ENCODE assay signal across 8 cellular contexts in the genomic region with DNA sequence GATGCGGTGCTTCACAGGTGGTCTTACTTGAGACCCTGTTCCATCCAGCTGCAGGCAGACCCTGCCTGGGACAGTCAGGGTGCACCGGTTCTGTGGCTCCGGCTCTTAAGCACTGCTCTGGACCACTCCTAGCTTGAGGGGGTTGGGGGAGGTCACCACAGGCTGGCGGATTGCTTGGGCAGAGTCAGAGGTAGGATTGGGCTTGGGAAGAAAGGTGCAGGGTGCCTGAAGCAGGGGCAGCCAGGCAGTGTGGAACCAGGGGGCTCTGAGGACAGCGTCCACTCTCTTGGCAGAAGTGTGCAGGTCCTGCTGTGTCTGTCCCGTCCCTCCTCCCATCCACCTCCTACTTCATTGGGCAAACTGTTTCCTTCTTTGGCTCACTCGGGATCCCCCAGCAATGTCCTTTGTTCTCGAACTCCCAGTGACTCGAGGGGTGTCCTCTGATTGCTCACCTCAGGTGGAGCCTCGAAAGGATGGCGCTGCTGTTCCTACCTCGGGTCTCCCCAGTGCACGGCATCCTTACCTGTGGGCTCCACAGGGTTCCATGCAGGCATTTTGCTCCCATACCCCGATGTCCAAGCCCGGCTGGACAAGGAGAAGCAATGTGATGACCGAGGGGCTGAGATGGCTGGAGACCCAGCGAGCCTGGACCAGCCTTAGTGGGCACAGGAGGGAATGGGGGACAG. TPM values are rescaled to one million over a fixed set of nuclear protein-coding genes. Genes with fewer than 3 reads are reported as not detected.
DNase-seq lines count a peak whose midpoint lies in the region; ATAC-seq, FAIRE-seq and TF ChIP-seq lines count a peak whose summit lies in the region.

No MANE protein-coding gene starts in this region.

- H4K20me1 ChIP-seq in PC-3 (ENCODE audit: low read length) (peaks cover 32% of the 10 kb centered on the region), endothelial cell of umbilical vein (replicated peaks; ENCODE audit: control insufficient read depth, extremely low read depth, insufficient read depth, low read length) (no peaks in the 10 kb centered on the region), osteoblast (ENCODE audit: insufficient read depth, low read length) (peaks cover 40% of the 10 kb centered on the region)

- no peak for ATAC-seq in CD8-positive, alpha-beta T cell
- ATAC-seq in PC-3 = no peak
- ATAC-seq in HG03342 (IDR thresholded peaks at IDR 0.05; ENCODE audit: unreplicated experiment) = no peak

- no peak overlapping the region for H3K27ac Mint-ChIP-seq in CD8-positive, alpha-beta T cell

- CTCF ChIA-PET in CD8-positive, alpha-beta T cell (lab: Charles Lee) = no interaction called here
- CTCF ChIA-PET in PC-3 (lab: Charles Lee) (interaction anchor here (0.5 kb wide), 1 partner anchor 8 kb away, joined by 4 read pairs; no protein-coding TSS in a partner anchor), endothelial cell of umbilical vein (lab: Charles Lee) (interaction anchor here (1.6 kb wide), 2 partner anchors 8 to 69 kb away, joined by 6 read pairs; a partner anchor contains a TSS)

- DNase-seq in CD8-positive, alpha-beta T cell = no peak
- DNase-seq in PC-3 (no peak), endothelial cell of umbilical vein (ENCODE audit: low read depth, low spot score) (no peak), osteoblast (ENCODE audit: insufficient read length, low spot score, missing footprints) (peak; percentile 44), hypothalamus (lab: John Stamatoyannopoulos, UW) (no peak), NCI-H2107 (lab: John Stamatoyannopoulos, UW) (no peak), NCI-H187 (lab: John Stamatoyannopoulos, UW) (no peak)

- H3K4me1 ChIP-seq in CD8-positive, alpha-beta T cell (ENCODE audit: insufficient read depth, low read length) = peaks cover 16% of the 10 kb centered on the region
- H3K4me1 ChIP-seq in PC-3 (ENCODE audit: insufficient read depth, low read length) (peaks cover 45% of the 10 kb centered on the region), endothelial cell of umbilical vein (ENCODE audit: control insufficient read depth, extremely low read depth, insufficient read depth, low read length) (peaks cover 17% of the 10 kb centered on the region), osteoblast (ENCODE audit: insufficient read depth, low read length) (peaks cover 27% of the 10 kb centered on the region)

- H3F3A ChIP-seq in PC-3 (ENCODE audit: low read length, unreplicated experiment) = peaks cover 6% of the 10 kb centered on the region

- POLR2A ChIA-PET in CD8-positive, alpha-beta T cell (lab: Charles Lee) = interaction anchor here (2.1 kb wide), 1 partner anchor 8 kb away, joined by 10 read pairs; no protein-coding TSS in a partner anchor
- POLR2A ChIA-PET in PC-3 (lab: Charles Lee; ENCODE audit: unreplicated experiment) = no interaction called here
- POLR2A ChIA-PET in endothelial cell of umbilical vein (lab: Charles Lee) = no interaction called here

- H3K27me3 Mint-ChIP-seq in CD8-positive, alpha-beta T cell (ENCODE audit: low read depth) = no peaks in the 10 kb centered on the region

- dilution Hi-C loops in endothelial cell of umbilical vein (cut with MboI; ENCODE audit: extremely low pct_ligation_motif_present, low sequenced_read_pairs) = no loop called here

- H2AFZ ChIP-seq in PC-3 (ENCODE audit: low read length) = no peak overlapping the region
- no peak overlapping the region for H2AFZ ChIP-seq in endothelial cell of umbilical vein (ENCODE audit: low read depth, low read length)
- no peak overlapping the region for H2AFZ ChIP-seq in osteoblast (ENCODE audit: low read length)

- H3K36me3 ChIP-seq in CD8-positive, alpha-beta T cell (ENCODE audit: insufficient read depth, low read length) = no peaks in the 10 kb centered on the region
- H3K36me3 ChIP-seq in PC-3 (ENCODE audit: low read depth, low read length) (peaks cover 18% of the 10 kb centered on the region; the same call in 1 of the 2 replicates), endothelial cell of umbilical vein (ENCODE audit: control insufficient read depth in 2 of 2, extremely low read depth in 1 of 2, insufficient read depth in 2 of 2, low read length in 2 of 2) (no peaks in the 10 kb centered on the region), osteoblast (ENCODE audit: insufficient read depth, low read length) (peaks cover 18% of the 10 kb centered on the region)

- no peak for TF ChIP-seq CTCF in CD8-positive, alpha-beta T cell (IDR thresholded peaks at IDR 0.05)
- no peak for TF ChIP-seq CTCF in PC-3 (conservative IDR thresholded peaks at IDR 0.05; ENCODE audit: low read depth, low read length)
- TF ChIP-seq CTCF in endothelial cell of umbilical vein (IDR thresholded peaks at IDR 0.05; ENCODE audit: extremely low read depth in 1 of 2, insufficient read depth in 1 of 2, low read depth in 1 of 2, low read length in 2 of 2) = no peak
- TF ChIP-seq CTCF in osteoblast (IDR thresholded peaks at IDR 0.05; ENCODE audit: extremely low read depth, low read depth, low read length) = no peak

- no peaks in the 10 kb centered on the region for H3K9me1 ChIP-seq in endothelial cell of umbilical vein (replicated peaks; ENCODE audit: control insufficient read depth, extremely low read depth, insufficient read depth, low read length)

- FAIRE-seq in endothelial cell of umbilical vein (lab: Jason Lieb, UNC) = no peak

- H3K36me3 Mint-ChIP-seq in CD8-positive, alpha-beta T cell = peaks cover 6% of the 10 kb centered on the region

- H3K79me2 ChIP-seq in PC-3 (ENCODE audit: low read length) (peaks cover 72% of the 10 kb centered on the region), endothelial cell of umbilical vein (ENCODE audit: control insufficient read depth, insufficient read depth, low read length) (peaks cover 30% of the 10 kb centered on the region), osteoblast (ENCODE audit: insufficient read depth, low read length) (peaks cover 59% of the 10 kb centered on the region)

- no peak overlapping the region for H3K27ac ChIP-seq in CD8-positive, alpha-beta T cell (ENCODE audit: low read depth, low read length)
- H3K27ac ChIP-seq in PC-3 (ENCODE audit: low read length) (no peak overlapping the region), endothelial cell of umbilical vein (ENCODE audit: insufficient read depth, low read depth, low read length) (no peak overlapping the region), osteoblast (ENCODE audit: low read depth, low read length) (peak overlapping the region; percentile 41)

- H3K9ac ChIP-seq in PC-3 (ENCODE audit: low read length) (peak overlapping the region; percentile 94), endothelial cell of umbilical vein (replicated peaks; ENCODE audit: extremely low read depth, insufficient read depth, low read length) (no peak overlapping the region)

- peak overlapping the region; percentile 83 for H3K4me3 ChIP-seq in CD8-positive, alpha-beta T cell (ENCODE audit: low read depth, low read length)
- H3K4me3 ChIP-seq in PC-3 (ENCODE audit: low read length) = peak overlapping the region; percentile 77
- no peak overlapping the region for H3K4me3 ChIP-seq in endothelial cell of umbilical vein (replicated peaks in 1 of 3; ENCODE audit: insufficient read depth in 1 of 3, low read depth in 1 of 3, low read length in 3 of 3)
- H3K4me3 ChIP-seq in osteoblast (ENCODE audit: insufficient read depth, low read length) = peak overlapping the region; percentile 91

- H3K4me2 ChIP-seq in PC-3 (ENCODE audit: low read length) = peak overlapping the region; percentile 89
- peak overlapping the region; percentile 57 for H3K4me2 ChIP-seq in endothelial cell of umbilical vein (ENCODE audit: insufficient read depth, low read length)
- H3K4me2 ChIP-seq in osteoblast (ENCODE audit: insufficient read depth, low read length) = peak overlapping the region; percentile 84

- H3K4me3 Mint-ChIP-seq in CD8-positive, alpha-beta T cell = peak overlapping the region; percentile 82

- intact Hi-C loops in CD8-positive, alpha-beta T cell (cut with DNase I, micrococcal nuclease) = loop anchor here in 1 of 2 experiments (10.0 kb wide), 1 partner anchor 746 kb away; a partner anchor contains a TSS
- intact Hi-C loops in PC-3 (cut with micrococcal nuclease) (no loop called here), endothelial cell of umbilical vein (cut with micrococcal nuclease) (no loop called here)

- no peaks in the 10 kb centered on the region for H3K9me3 Mint-ChIP-seq in CD8-positive, alpha-beta T cell

- no peaks in the 10 kb centered on the region for H3K9me2 ChIP-seq in PC-3 (replicated peaks; ENCODE audit: low read length)

- no peaks in the 10 kb centered on the region for H3K9me3 ChIP-seq in CD8-positive, alpha-beta T cell (ENCODE audit: low read length)
- H3K9me3 ChIP-seq in PC-3 (ENCODE audit: low read length) (no peaks in the 10 kb centered on the region), endothelial cell of umbilical vein (replicated peaks; ENCODE audit: control insufficient read depth, insufficient read depth, low read length) (no peaks in the 10 kb centered on the region), osteoblast (ENCODE audit: low read depth, low read length) (no peaks in the 10 kb centered on the region)

- no peak for TF ChIP-seq POLR2A in endothelial cell of umbilical vein (IDR thresholded peaks at IDR 0.05; ENCODE audit: low read depth, low read length)

- peaks cover 31% of the 10 kb centered on the region for H3K4me1 Mint-ChIP-seq in CD8-positive, alpha-beta T cell (ENCODE audit: low read depth)

- no peaks in the 10 kb centered on the region for H3K27me3 ChIP-seq in CD8-positive, alpha-beta T cell (ENCODE audit: insufficient read depth, low read length)
- H3K27me3 ChIP-seq in PC-3 (ENCODE audit: low read length) = no peaks in the 10 kb centered on the region
- H3K27me3 ChIP-seq in endothelial cell of umbilical vein (ENCODE audit: control insufficient read depth in 2 of 2, insufficient read depth in 2 of 2, low read length in 2 of 2) = no peaks in the 10 kb centered on the region
- no peaks in the 10 kb centered on the region for H3K27me3 ChIP-seq in osteoblast (ENCODE audit: insufficient read depth, low read length)

- BruUV-seq in PC-3 (replicated peaks; lab: Mats Ljungman, UMichigan) (no TSS peak), endothelial cell of umbilical vein (replicated peaks; lab: Mats Ljungman, UMichigan) (TSS peak; percentile 4)

RNA-seq across cellular contexts. Expression of a gene that starts 1.8 kb away (rescaled TPM):
- total RNA-seq in CD8-positive, alpha-beta T cell = 10 to 100 TPM; 60.3 to 71.1 TPM
- total RNA-seq in PC-3 (2014; rRNA removed) = 423 and 464 TPM in 2 replicates
- 59.1 and 60.2 TPM in 2 replicates for total RNA-seq in endothelial cell of umbilical vein
- 44.2 and 47.5 TPM in 2 replicates for polyA plus RNA-seq in endothelial cell of umbilical vein
- polyA plus RNA-seq in endothelial cell of umbilical vein (2011; cell fraction: cytosol; rRNA removed) = 53.2 and 64.0 TPM in 2 replicates
- 53.1 and 53.3 TPM in 2 replicates for polyA plus RNA-seq in endothelial cell of umbilical vein (2011; cell fraction: nucleus; rRNA removed)
- polyA plus RNA-seq in endothelial cell of umbilical vein (2012) = 66.1 and 67.9 TPM in 2 replicates
- 63.6 and 83.8 TPM in 2 replicates for polyA minus RNA-seq in endothelial cell of umbilical vein
- 51.2 TPM for polyA minus RNA-seq in endothelial cell of umbilical vein (2011; cell fraction: cytosol; rRNA and poly(A)+ RNA removed)
- 16.5 and 17.9 TPM in 2 replicates for polyA minus RNA-seq in endothelial cell of umbilical vein (2011; cell fraction: nucleus; rRNA and poly(A)+ RNA removed)
- total RNA-seq in osteoblast = 88.4 and 89.4 TPM in 2 replicates

RNA-seq across cellular contexts. Expression of a gene that starts 55.4 kb away (rescaled TPM):
- 1 to 10 TPM; 7.4 to 7.7 TPM for total RNA-seq in CD8-positive, alpha-beta T cell
- total RNA-seq in PC-3 (2014; rRNA removed) (99.2 and 151 TPM in 2 replicates), endothelial cell of umbilical vein (65.8 and 69.2 TPM in 2 replicates), osteoblast (14.8 and 18.3 TPM in 2 replicates)
- 83.7 and 109 TPM in 2 replicates for polyA plus RNA-seq in endothelial cell of umbilical vein
- polyA plus RNA-seq in endothelial cell of umbilical vein (2011; cell fraction: cytosol; rRNA removed) = 100 and 111 TPM in 2 replicates
- 30.5 and 42.1 TPM in 2 replicates for polyA plus RNA-seq in endothelial cell of umbilical vein (2011; cell fraction: nucleus; rRNA removed)
- 126 and 132 TPM in 2 replicates for polyA plus RNA-seq in endothelial cell of umbilical vein (2012)
- polyA minus RNA-seq in endothelial cell of umbilical vein = 36.5 and 44.8 TPM in 2 replicates
- 25.5 TPM for polyA minus RNA-seq in endothelial cell of umbilical vein (2011; cell fraction: cytosol; rRNA and poly(A)+ RNA removed)
- polyA minus RNA-seq in endothelial cell of umbilical vein (2011; cell fraction: nucleus; rRNA and poly(A)+ RNA removed) = 8.1 and 11.7 TPM in 2 replicates

Comparison
In these comparisons a context has a peak if more than half of its experiments do, and no peak if none do; other contexts are left out.
1. H3K4me3 ChIP-seq: peak in CD8-positive, alpha-beta T cell (single experiment), PC-3 (single experiment) and osteoblast (single experiment); none in endothelial cell of umbilical vein (0 of 3).
2. Peak in every context shown above with its lines, with median percentiles within 50 percentile points of each other: H3K4me2 ChIP-seq.